In genomic region chr11:59875856-59876519, GRCh38 we compare ENCODE assay signal across 1 cellular context.
TF ChIP-seq lines count a peak whose summit lies in the region.

No MANE protein-coding gene starts in this region.

TF ChIP-seq in HepG2, 621 proteins besides CTCF, POLR2A, EP300 and RAD21:
- TF ChIP-seq FOXA3 (CRISPR knock-in tag; IDR thresholded peaks at IDR 0.05) (peak; percentile 80), ARID5B (CRISPR knock-in tag; IDR thresholded peaks at IDR 0.05) (peak; percentile 68), ARID3A (IDR thresholded peaks at IDR 0.05; ENCODE audit: low read depth, low read length) (peak; percentile 77), CEBPG (CRISPR knock-in tag; IDR thresholded peaks at IDR 0.05) (0 out of 2 replicates have a peak, but pooled peaks have one; percentile 17), HNF1A (IDR thresholded peaks at IDR 0.05; ENCODE audit: low read depth) (no peak), HNF1A (CRISPR knock-in tag; IDR thresholded peaks at IDR 0.05; ENCODE audit: borderline replicate concordance) (no peak), ISL2 (CRISPR knock-in tag; IDR thresholded peaks at IDR 0.05) (peak; percentile 41; the same call in 1 of the 2 replicates), FOXJ3 (CRISPR knock-in tag; IDR thresholded peaks at IDR 0.05; ENCODE audit: borderline replicate concordance) (peak; percentile 58; the same call in 1 of the 2 replicates), ZMYM4 (CRISPR knock-in tag; IDR thresholded peaks at IDR 0.05) (peak; percentile 44; the same call in 1 of the 2 replicates), GATAD2A (CRISPR knock-in tag; IDR thresholded peaks at IDR 0.05) (peak; percentile 77; the same call in 1 of the 2 replicates), ONECUT2 (CRISPR knock-in tag; IDR thresholded peaks at IDR 0.05) (peak; percentile 81), PAXIP1 (CRISPR knock-in tag; conservative IDR thresholded peaks at IDR 0.05) (peak; percentile 34; the same call in 1 of the 2 replicates), NFE2L1 (CRISPR knock-in tag; IDR thresholded peaks at IDR 0.05; ENCODE audit: borderline replicate concordance) (no peak), FOXK1 (CRISPR knock-in tag; IDR thresholded peaks at IDR 0.05; ENCODE audit: borderline replicate concordance, low read depth) (peak; percentile 43; the same call in 1 of the 2 replicates), ZNF263 (CRISPR knock-in tag; IDR thresholded peaks at IDR 0.05) (no peak), CEBPB (IDR thresholded peaks at IDR 0.05; ENCODE audit: borderline replicate concordance, low read depth, low read length) (peak; percentile 57; the same call in 1 of the 2 replicates), GLI4 (CRISPR knock-in tag; IDR thresholded peaks at IDR 0.05; ENCODE audit: borderline replicate concordance) (no peak)
